ENCODE assay signal across 21 cellular contexts in genomic region chr1:234218078-234218477, GRCh38.
DNase-seq lines count a peak whose midpoint lies in the region; ATAC-seq and TF ChIP-seq lines count a peak whose summit lies in the region.
"Had no signal": no experiment of that assay in that cellular context is flagged by ENCODE, and none has a peak within 500 bp of the region (broad histone marks: within the 10 kb centered on the region; RNA-seq: fewer than 3 reads in every experiment).

No MANE protein-coding gene starts in this region.

- POLR2A ChIA-PET in activated CD8-positive, alpha-beta T cell treated with anti-CD3 and anti-CD28 coated beads for 36 hours (lab: Charles Lee), result no interaction called here

- H3K27me3 ChIP-seq in foreskin keratinocyte, result no peaks in the 10 kb centered on the region

- H3K27ac ChIP-seq in foreskin keratinocyte (peak overlapping the region; percentile 39), substantia nigra (ENCODE audit: low read depth, low read length, poor library complexity, severe bottlenecking) (peak overlapping the region; percentile 72)
- H3K27ac ChIP-seq: BLaER1, neutrophil, psoas muscle, suprapubic skin had no signal

- peaks cover 45% of the 10 kb centered on the region for H3K4me1 Mint-ChIP-seq in activated naive CD4-positive, alpha-beta T cell treated with anti-CD3 and anti-CD28 coated beads, Interleukin-2, amount 10 ng/mL, durations not matched to agents 7 days and 5 days
- H3K4me1 Mint-ChIP-seq in activated CD8-positive, alpha-beta T cell treated with anti-CD3 and anti-CD28 coated beads for 36 hours (ENCODE audit: low read depth), result peaks cover 26% of the 10 kb centered on the region

- intact Hi-C loops in activated CD8-positive, alpha-beta T cell treated with anti-CD3 and anti-CD28 coated beads for 36 hours (cut with micrococcal nuclease), result no loop called here

- peaks cover 28% of the 10 kb centered on the region for H3K36me3 Mint-ChIP-seq in activated naive CD4-positive, alpha-beta T cell treated with anti-CD3 and anti-CD28 coated beads, Interleukin-2, amount 10 ng/mL, durations not matched to agents 7 days and 5 days
- H3K36me3 Mint-ChIP-seq in activated CD8-positive, alpha-beta T cell treated with anti-CD3 and anti-CD28 coated beads for 36 hours (ENCODE audit: low read depth), result no peaks in the 10 kb centered on the region

- DNase-seq in activated naive CD4-positive, alpha-beta T cell treated with anti-CD3 and anti-CD28 coated beads, Interleukin-2, amount 10 ng/mL, durations not matched to agents 7 days and 5 days, result no peak
- no peak for DNase-seq in activated naive CD4-positive, alpha-beta T cell treated with Interleukin-2 at 50 U/mL for 16 hours
- DNase-seq in activated CD8-positive, alpha-beta T cell treated with anti-CD3 and anti-CD28 coated beads for 36 hours, result no peak
- DNase-seq in foreskin keratinocyte (peak; percentile 70 to 90), substantia nigra (lab: John Stamatoyannopoulos, UW) (no peak), glomerular visceral epithelial cell (ENCODE audit: extremely low spot score) (no peak)
- DNase-seq: ACHN; activated CD4-positive, alpha-beta T cell treated with anti-CD3 and anti-CD28 coated beads, Interleukin-2, amount 10 ng/mL, durations not matched to agents 7 days and 5 days; activated gamma-delta T cell; amniotic stem cell; cortex of kidney; kidney; NCI-H1105 treated with DMSO at 0.1 percent for 48 hours; NCI-H2029 treated with DMSO at 0.1 percent for 48 hours; NCI-H2227 treated with DMSO at 0.1 percent for 48 hours; NCI-H69; psoas muscle had no signal

- no peaks in the 10 kb centered on the region for H3K9me3 Mint-ChIP-seq in activated naive CD4-positive, alpha-beta T cell treated with anti-CD3 and anti-CD28 coated beads, Interleukin-2, amount 10 ng/mL, durations not matched to agents 7 days and 5 days
- no peaks in the 10 kb centered on the region for H3K9me3 Mint-ChIP-seq in activated CD8-positive, alpha-beta T cell treated with anti-CD3 and anti-CD28 coated beads for 36 hours
- H3K9me3 Mint-ChIP-seq: activated CD4-positive, alpha-beta T cell treated with anti-CD3 and anti-CD28 coated beads, Interleukin-2, amount 10 ng/mL, durations not matched to agents 7 days and 5 days had no signal

- peak overlapping the region; percentile 76 for H3K4me3 Mint-ChIP-seq in activated naive CD4-positive, alpha-beta T cell treated with anti-CD3 and anti-CD28 coated beads, Interleukin-2, amount 10 ng/mL, durations not matched to agents 7 days and 5 days
- H3K4me3 Mint-ChIP-seq in activated CD8-positive, alpha-beta T cell treated with anti-CD3 and anti-CD28 coated beads for 36 hours, result no peak overlapping the region
- H3K4me3 Mint-ChIP-seq: activated CD4-positive, alpha-beta T cell treated with anti-CD3 and anti-CD28 coated beads, Interleukin-2, amount 10 ng/mL, durations not matched to agents 7 days and 5 days had no signal

- H3K4me1 ChIP-seq in foreskin keratinocyte, result peaks cover 15% of the 10 kb centered on the region
- H3K4me1 ChIP-seq: psoas muscle had no signal

- ATAC-seq in activated CD8-positive, alpha-beta T cell treated with anti-CD3 and anti-CD28 coated beads for 36 hours, result no peak
- ATAC-seq in foreskin keratinocyte (peak; percentile 52), HG03039 (IDR thresholded peaks at IDR 0.05; ENCODE audit: unreplicated experiment) (no peak)
- ATAC-seq: psoas muscle had no signal

- H3K27me3 Mint-ChIP-seq in activated naive CD4-positive, alpha-beta T cell treated with anti-CD3 and anti-CD28 coated beads, Interleukin-2, amount 10 ng/mL, durations not matched to agents 7 days and 5 days, result peaks cover 30% of the 10 kb centered on the region
- H3K27me3 Mint-ChIP-seq in activated CD8-positive, alpha-beta T cell treated with anti-CD3 and anti-CD28 coated beads for 36 hours, result peaks cover 34% of the 10 kb centered on the region

- CTCF ChIA-PET in activated naive CD4-positive, alpha-beta T cell treated with anti-CD3 and anti-CD28 coated beads, Interleukin-2, amount 10 ng/mL, durations not matched to agents 7 days and 5 days (lab: Charles Lee), result interaction anchor here (1.7 to 13.1 kb wide), 2 partner anchors 29 to 92 kb away, joined by 8 to 169 read pairs; no protein-coding TSS in a partner anchor
- CTCF ChIA-PET in activated CD8-positive, alpha-beta T cell treated with anti-CD3 and anti-CD28 coated beads for 36 hours (lab: Charles Lee), result interaction anchor here (1.7 to 10.5 kb wide), 2 partner anchors 19 to 92 kb away, joined by 3 to 127 read pairs; no protein-coding TSS in a partner anchor

- no peak for TF ChIP-seq CTCF in activated CD8-positive, alpha-beta T cell treated with anti-CD3 and anti-CD28 coated beads for 36 hours (IDR thresholded peaks at IDR 0.05)
- no peak for TF ChIP-seq CTCF in foreskin keratinocyte (conservative IDR thresholded peaks at IDR 0.05)

- no peak overlapping the region for H3K27ac Mint-ChIP-seq in activated naive CD4-positive, alpha-beta T cell treated with anti-CD3 and anti-CD28 coated beads, Interleukin-2, amount 10 ng/mL, durations not matched to agents 7 days and 5 days
- peak overlapping the region; percentile 55 for H3K27ac Mint-ChIP-seq in activated CD8-positive, alpha-beta T cell treated with anti-CD3 and anti-CD28 coated beads for 36 hours

Comparison
In these comparisons a context has a peak if more than half of its experiments do, and no peak if none do; other contexts are left out.
1. DNase-seq: peak in foreskin keratinocyte (2 of 2); none in activated naive CD4-positive, alpha-beta T cell treated with anti-CD3 and anti-CD28 coated beads, Interleukin-2, amount 10 ng/mL, durations not matched to agents 7 days and 5 days (single experiment), activated naive CD4-positive, alpha-beta T cell treated with Interleukin-2 at 50 U/mL for 16 hours (single experiment), activated CD8-positive, alpha-beta T cell treated with anti-CD3 and anti-CD28 coated beads for 36 hours (single experiment), substantia nigra (0 of 49) and glomerular visceral epithelial cell (single experiment).